In genomic region chr4:184649971-184650855, GRCh38 we compare ENCODE assay signal across 8 cellular contexts. TPM values are rescaled to one million over a fixed set of nuclear protein-coding genes. Genes with fewer than 3 reads are reported as not detected.
DNase-seq lines count a peak whose midpoint lies in the region; ATAC-seq, FAIRE-seq and TF ChIP-seq lines count a peak whose summit lies in the region.

No MANE protein-coding gene starts in this region.

- H3K4me1 Mint-ChIP-seq in astrocyte (ENCODE audit: low read depth, unreplicated experiment) = peaks cover 18% of the 10 kb centered on the region

- ATAC-seq in HCT116 = peak; percentile 24
- ATAC-seq in stimulated activated naive CD8-positive, alpha-beta T cell treated with anti-CD3 and anti-CD28 coated beads, Interleukin-15, Interleukin-2, amounts not matched to agents 100 U/mL and 50 U/mL, for 24 hours = no peak

- H3K36me3 ChIP-seq in HCT116 (ENCODE audit: control insufficient read depth in 1 of 2, insufficient read depth in 2 of 2, low read length in 2 of 2) = no peaks in the 10 kb centered on the region
- peaks cover 5% of the 10 kb centered on the region for H3K36me3 ChIP-seq in astrocyte (ENCODE audit: insufficient read depth, low read length)

- peak overlapping the region; percentile 80 for H3K9ac ChIP-seq in HCT116 (ENCODE audit: low read length)
- peak overlapping the region; percentile 95 for H3K9ac ChIP-seq in astrocyte (ENCODE audit: low read length)

- BruUV-seq in HCT116 (replicated peaks; lab: Mats Ljungman, UMichigan) = TSS peak; percentile 91

- H3K4me3 ChIP-seq in HCT116 (replicated peaks in 1 of 2; ENCODE audit: low read depth in 1 of 2, low read length in 2 of 2) (peak overlapping the region; percentile 71 to 78), NB4 (ENCODE audit: low read depth, low read length) (peak overlapping the region; percentile 80), astrocyte (ENCODE audit: insufficient read depth, low read depth, low read length) (peak overlapping the region; percentile 83)

- TF ChIP-seq POLR2A in HCT116 (IDR thresholded peaks at IDR 0.05; ENCODE audit: borderline replicate concordance, extremely low read depth, insufficient read depth, insufficient read length) (peak; percentile 22), NB4 (IDR thresholded peaks at IDR 0.05; ENCODE audit: extremely low read depth, insufficient read length) (no peak)

- peak overlapping the region; percentile 91 for H3K4me3 Mint-ChIP-seq in astrocyte (ENCODE audit: unreplicated experiment)

- H3K4me2 ChIP-seq in HCT116 (ENCODE audit: low read length) (peak overlapping the region; percentile 81), astrocyte (ENCODE audit: low read length) (peak overlapping the region; percentile 89)

- H3K9me3 Mint-ChIP-seq in astrocyte (ENCODE audit: unreplicated experiment) = no peaks in the 10 kb centered on the region

- no peak for TF ChIP-seq RAD21 in HCT116 (IDR thresholded peaks at IDR 0.05; ENCODE audit: low read depth)

- no peaks in the 10 kb centered on the region for H4K20me1 ChIP-seq in HCT116 (ENCODE audit: insufficient read depth)
- H4K20me1 ChIP-seq in astrocyte (ENCODE audit: insufficient read depth, low read length) = peaks cover 21% of the 10 kb centered on the region

- no peaks in the 10 kb centered on the region for H3K36me3 Mint-ChIP-seq in astrocyte (ENCODE audit: low read depth, unreplicated experiment)

- DNase-seq in activated T-cell treated with anti-CD3 and anti-CD28 coated beads for 48 hours (ENCODE audit: low read depth) = peak; percentile 12
- no peak for DNase-seq in activated T-cell treated with anti-CD3 and anti-CD28 coated beads, Interleukin-2, amount 50 U/mL, for 48 hours
- DNase-seq in HCT116 (ENCODE audit: low read depth, low spot score) = no peak
- DNase-seq in NB4 (ENCODE audit: low read depth) = peak; percentile 57
- peak; percentile 42 for DNase-seq in astrocyte (ENCODE audit: low read depth)
- peak; percentile 58 for DNase-seq in islet precursor cell
- peak; percentile 29 for DNase-seq in stimulated activated naive CD8-positive, alpha-beta T cell treated with anti-CD3 and anti-CD28 coated beads, Interleukin-15, Interleukin-2, amounts not matched to agents 100 U/mL and 50 U/mL, for 24 hours
- no peak for DNase-seq in NCI-H524 treated with DMSO at 0.1 percent for 48 hours (lab: John Stamatoyannopoulos, UW)

- H3K4me1 ChIP-seq in HCT116 (ENCODE audit: control insufficient read depth in 1 of 2, insufficient read depth in 2 of 2, low read length in 2 of 2) (peaks cover 3 to 14% of the 10 kb centered on the region in 2 experiments; a peak in 2 of 4 replicates), astrocyte (ENCODE audit: insufficient read depth, low read length) (peaks cover 25% of the 10 kb centered on the region)

- TF ChIP-seq CTCF in HCT116 (IDR thresholded peaks at IDR 0.05 in 2 of 3, conservative IDR thresholded peaks at IDR 0.05 in 1 of 3; ENCODE audit: borderline replicate concordance in 1 of 3, insufficient read depth in 1 of 3, low read depth in 2 of 3, low read length in 2 of 3) (no peak), NB4 (IDR thresholded peaks at IDR 0.05; ENCODE audit: low read depth, low read length) (no peak), astrocyte (IDR thresholded peaks at IDR 0.05; ENCODE audit: insufficient read depth, low read depth, low read length) (no peak)

- peak overlapping the region; percentile 35 for H3K27ac Mint-ChIP-seq in astrocyte (ENCODE audit: unreplicated experiment)

- RAD21 ChIA-PET in HCT116 (lab: Charles Lee; ENCODE audit: low non-redundant PET in 1 of 2, low total read pairs in 2 of 2, uncharacterized antibody in 2 of 2, unreplicated experiment in 2 of 2) = interaction anchor here in 1 of 2 experiments (0.7 kb wide), 1 partner anchor 63 kb away, joined by 3 read pairs; no protein-coding TSS in a partner anchor

- no peak for FAIRE-seq in astrocyte (lab: Jason Lieb, UNC)

- H3K27ac ChIP-seq in HCT116 (ENCODE audit: low read depth, low read length) = peak overlapping the region; percentile 69
- peak overlapping the region; percentile 96 for H3K27ac ChIP-seq in astrocyte (ENCODE audit: low read depth, low read length)

- H2AFZ ChIP-seq in HCT116 (ENCODE audit: low read depth, low read length, poor library complexity, severe bottlenecking) = no peak overlapping the region
- peak overlapping the region; percentile 79 for H2AFZ ChIP-seq in astrocyte (ENCODE audit: low read depth, low read length)

- peaks cover 27% of the 10 kb centered on the region for H3K79me2 ChIP-seq in HCT116 (ENCODE audit: insufficient read depth, low read length)
- peaks cover 52% of the 10 kb centered on the region for H3K79me2 ChIP-seq in astrocyte (ENCODE audit: insufficient read depth, low read length)

- no peaks in the 10 kb centered on the region for H3K9me2 ChIP-seq in HCT116 (ENCODE audit: insufficient read depth)

- no peaks in the 10 kb centered on the region for H3K27me3 Mint-ChIP-seq in astrocyte (ENCODE audit: low read depth, unreplicated experiment)

- CTCF ChIA-PET in HCT116 (lab: Charles Lee) = interaction anchor here (0.7 kb wide), 1 partner anchor 36 kb away, joined by 3 read pairs; no protein-coding TSS in a partner anchor

- POLR2A ChIA-PET in HCT116 (lab: Charles Lee) = interaction anchor here (0.7 to 1.0 kb wide), 5 partner anchors 10 to 390 kb away, joined by 3 to 6 read pairs (median 4); no protein-coding TSS in a partner anchor

- H3K9me3 ChIP-seq in HCT116 (ENCODE audit: control insufficient read depth in 1 of 2, insufficient read depth in 1 of 2, low read depth in 1 of 2, low read length in 2 of 2) = no peaks in the 10 kb centered on the region
- no peaks in the 10 kb centered on the region for H3K9me3 ChIP-seq in astrocyte (ENCODE audit: insufficient read depth, low read depth, low read length)

- no peaks in the 10 kb centered on the region for H3K27me3 ChIP-seq in HCT116 (ENCODE audit: insufficient read depth, low read length)
- no peaks in the 10 kb centered on the region for H3K27me3 ChIP-seq in astrocyte (ENCODE audit: insufficient read depth, low read length)

- intact Hi-C loops in HCT116 (cut with micrococcal nuclease) = loop anchor here (2.0 kb wide), 1 partner anchor 381 kb away; no protein-coding TSS in a partner anchor

TF ChIP-seq in HCT116, 20 proteins besides CTCF, POLR2A, EP300 and RAD21:
- TF ChIP-seq SIN3A (IDR thresholded peaks at IDR 0.05; ENCODE audit: low read depth) (0 out of 2 replicates have a peak, but pooled peaks have one; percentile 1), POLR2AphosphoS5 (IDR thresholded peaks at IDR 0.05; ENCODE audit: low read depth, low read length) (no peak)

RNA-seq across cellular contexts. Expression of gene PRIMPOL, which starts 0.7 kb away (rescaled TPM):
- 11.3 TPM for total RNA-seq in HCT116 (2021; ENCODE audit: unreplicated experiment)
- polyA plus RNA-seq in HCT116 (2012) = 2.4 and 4.9 TPM in 2 replicates
- total RNA-seq in astrocyte = 6.5 and 7.8 TPM in 2 replicates

RNA-seq across cellular contexts. Expression of gene CASP3, which starts 1.0 kb away (rescaled TPM):
- total RNA-seq in HCT116 (2021; ENCODE audit: unreplicated experiment) (11.4 TPM), astrocyte (40.0 and 44.8 TPM in 2 replicates)
- polyA plus RNA-seq in HCT116 (2012) = 3.9 and 5.4 TPM in 2 replicates

Comparison
In these comparisons a context has a peak if more than half of its experiments do, and no peak if none do; other contexts are left out.
1. DNase-seq: peak in activated T-cell treated with anti-CD3 and anti-CD28 coated beads for 48 hours (single experiment), NB4 (single experiment), astrocyte (single experiment), islet precursor cell (single experiment) and stimulated activated naive CD8-positive, alpha-beta T cell treated with anti-CD3 and anti-CD28 coated beads, Interleukin-15, Interleukin-2, amounts not matched to agents 100 U/mL and 50 U/mL, for 24 hours (single experiment); none in activated T-cell treated with anti-CD3 and anti-CD28 coated beads, Interleukin-2, amount 50 U/mL, for 48 hours (0 of 2), HCT116 (single experiment) and NCI-H524 treated with DMSO at 0.1 percent for 48 hours (single experiment).
2. Peak in every context shown above with its lines, with median percentiles within 50 percentile points of each other: H3K4me3 ChIP-seq.